Comparison of ENCODE assay signal across 18 cellular contexts in the genomic region with DNA sequence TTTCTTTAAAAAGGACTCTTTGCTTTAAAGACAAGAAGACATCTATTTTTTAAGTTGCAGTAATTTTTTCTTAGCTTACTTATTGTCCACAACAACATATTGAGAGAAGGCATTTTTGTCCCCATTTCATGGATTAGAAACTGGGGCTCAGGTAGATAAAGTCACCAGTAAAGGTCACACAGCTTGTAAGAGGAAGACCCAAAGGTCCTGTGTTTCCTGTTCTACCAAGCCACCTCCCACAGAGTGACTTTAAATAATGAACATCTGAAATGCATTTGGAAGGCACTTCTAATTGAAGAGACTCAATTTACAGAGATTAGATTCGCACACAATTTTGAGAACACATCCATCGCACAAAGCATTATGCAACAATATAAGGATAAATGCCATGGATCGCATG. TPM values are rescaled to one million over a fixed set of nuclear protein-coding genes. Genes with fewer than 3 reads are reported as not detected.
DNase-seq lines count a peak whose midpoint lies in the region; ATAC-seq and FAIRE-seq lines count a peak whose summit lies in the region.
"Had no signal": no experiment of that assay in that cellular context is flagged by ENCODE, and none has a peak within 500 bp of the region (broad histone marks: within the 10 kb centered on the region; RNA-seq: fewer than 3 reads in every experiment).

No MANE protein-coding gene starts in this region.

- intact Hi-C loops in dendritic cell treated with granulocyte-macrophage colony-stimulating factor and Interleukin-4, amounts not matched to agents 40 ng/mL and 50 ng/mL, for 4 days (cut with micrococcal nuclease): no loop called here

- 85 to 96% (median 95%) methylated on average over 3 of the region's 3 CpGs for WGBS in small intestine, 3 donors

- H3K27me3 ChIP-seq in CD8-positive, alpha-beta memory T cell (ENCODE audit: insufficient read depth, low read length, poor library complexity, severe bottlenecking): no peaks in the 10 kb centered on the region
- H3K27me3 ChIP-seq in small intestine (ENCODE audit: control insufficient read depth in 2 of 2, insufficient read depth in 2 of 2, low read length in 2 of 2): no peaks in the 10 kb centered on the region
- H3K27me3 ChIP-seq in effector memory CD4-positive, alpha-beta T cell (replicated peaks; ENCODE audit: control insufficient read depth, insufficient read depth, low read length, poor library complexity, severe bottlenecking): no peaks in the 10 kb centered on the region

- DNase-seq in T-helper 1 cell: no peak
- DNase-seq in CD8-positive, alpha-beta memory T cell: no peak
- DNase-seq in SK-N-MC (ENCODE audit: low read depth, low spot score): no peak
- DNase-seq in small intestine: no peak
- no peak for DNase-seq in left lobe of liver (ENCODE audit: low spot score)
- no peak for DNase-seq in effector memory CD4-positive, alpha-beta T cell
- DNase-seq: C1 segment of cervical spinal cord, NCI-H1417 treated with DMSO at 0.1 percent for 48 hours, NCI-H1930, NCI-H510A treated with DMSO at 0.1 percent for 48 hours, OCI-M1, SHP77 treated with DMSO at 0.1 percent for 48 hours had no signal

- H3K4me3 Mint-ChIP-seq in T-helper 1 cell treated with Interleukin-12 subunit alpha and Interleukin-12 subunit beta and Interleukin-4 antibody, amounts not matched to agents 30 μg/mL and 1 μg/mL, for 36 hours: peak overlapping the region; percentile 45
- H3K4me3 Mint-ChIP-seq in CD8-positive, alpha-beta memory T cell: peak overlapping the region in 3 of 7 donors; percentile 4 to 9 (median 6)
- no peak overlapping the region for H3K4me3 Mint-ChIP-seq in dendritic cell treated with granulocyte-macrophage colony-stimulating factor and Interleukin-4, amounts not matched to agents 40 ng/mL and 50 ng/mL, for 4 days
- H3K4me3 Mint-ChIP-seq: GM23338 had no signal

- H3K27me3 Mint-ChIP-seq in T-helper 1 cell treated with Interleukin-12 subunit alpha and Interleukin-12 subunit beta and Interleukin-4 antibody, amounts not matched to agents 30 μg/mL and 1 μg/mL, for 36 hours (ENCODE audit: low read depth): no peaks in the 10 kb centered on the region
- no peaks in the 10 kb centered on the region for H3K27me3 Mint-ChIP-seq in CD8-positive, alpha-beta memory T cell
- H3K27me3 Mint-ChIP-seq in dendritic cell treated with granulocyte-macrophage colony-stimulating factor and Interleukin-4, amounts not matched to agents 40 ng/mL and 50 ng/mL, for 4 days: peaks cover 24% of the 10 kb centered on the region

- no peak for ATAC-seq in left lobe of liver
- ATAC-seq: A549, GM23338, HCT116 had no signal

- no peak for FAIRE-seq in small intestine (lab: Jason Lieb, UNC)
- FAIRE-seq: A549 had no signal

- H3K4me3 ChIP-seq in CD8-positive, alpha-beta memory T cell (ENCODE audit: low read length): no peak overlapping the region
- no peak overlapping the region for H3K4me3 ChIP-seq in SK-N-MC
- no peak overlapping the region for H3K4me3 ChIP-seq in small intestine (ENCODE audit: low read depth in 1 of 2, low read length in 2 of 2)
- no peak overlapping the region for H3K4me3 ChIP-seq in effector memory CD4-positive, alpha-beta T cell (ENCODE audit: insufficient read depth, low read depth, low read length, poor library complexity, severe bottlenecking)
- H3K4me3 ChIP-seq: A549, GM23338 had no signal

- H3K27ac Mint-ChIP-seq in T-helper 1 cell treated with Interleukin-12 subunit alpha and Interleukin-12 subunit beta and Interleukin-4 antibody, amounts not matched to agents 30 μg/mL and 1 μg/mL, for 36 hours: peak overlapping the region; percentile 60
- peak overlapping the region in 5 of 8 donors; percentile 0 to 64 (median 6) for H3K27ac Mint-ChIP-seq in CD8-positive, alpha-beta memory T cell
- peak overlapping the region; percentile 29 for H3K27ac Mint-ChIP-seq in dendritic cell treated with granulocyte-macrophage colony-stimulating factor and Interleukin-4, amounts not matched to agents 40 ng/mL and 50 ng/mL, for 4 days
- H3K27ac Mint-ChIP-seq: GM23338 had no signal

- POLR2A ChIA-PET in CD8-positive, alpha-beta memory T cell (lab: Charles Lee): no interaction called here

- H3K27ac ChIP-seq in CD8-positive, alpha-beta memory T cell (ENCODE audit: low read depth, low read length): no peak overlapping the region
- 0 out of 2 replicates have a peak overlapping the region, but pooled peaks have one; percentile 3 for H3K27ac ChIP-seq in SK-N-MC
- no peak overlapping the region for H3K27ac ChIP-seq in small intestine (ENCODE audit: low read depth in 1 of 2, low read length in 1 of 2)
- H3K27ac ChIP-seq in effector memory CD4-positive, alpha-beta T cell (ENCODE audit: insufficient read depth, low read length, poor library complexity, severe bottlenecking): no peak overlapping the region
- H3K27ac ChIP-seq: A549 had no signal

- no peaks in the 10 kb centered on the region for H3K36me3 ChIP-seq in CD8-positive, alpha-beta memory T cell (ENCODE audit: insufficient read depth, low read length)
- H3K36me3 ChIP-seq in SK-N-MC (ENCODE audit: insufficient read depth, low read length) (no peaks in the 10 kb centered on the region), small intestine (ENCODE audit: control insufficient read depth in 2 of 2, insufficient read depth in 2 of 2, low read length in 2 of 2) (no peaks in the 10 kb centered on the region)
- H3K36me3 ChIP-seq in effector memory CD4-positive, alpha-beta T cell (ENCODE audit: control insufficient read depth, insufficient read depth, low read length): no peaks in the 10 kb centered on the region

- no peaks in the 10 kb centered on the region for H3K9me3 ChIP-seq in CD8-positive, alpha-beta memory T cell (ENCODE audit: low read length)
- H3K9me3 ChIP-seq in SK-N-MC (ENCODE audit: low read depth, low read length): no peaks in the 10 kb centered on the region
- no peaks in the 10 kb centered on the region for H3K9me3 ChIP-seq in small intestine (ENCODE audit: control insufficient read depth, low read depth)
- H3K9me3 ChIP-seq in effector memory CD4-positive, alpha-beta T cell (ENCODE audit: control insufficient read depth, low read length): no peaks in the 10 kb centered on the region
- H3K9me3 ChIP-seq: A549 had no signal

- no peaks in the 10 kb centered on the region for H3K4me1 ChIP-seq in CD8-positive, alpha-beta memory T cell (ENCODE audit: insufficient read depth, low read length)
- peaks cover 0 to 3% of the 10 kb centered on the region in 2 donors for H3K4me1 ChIP-seq in small intestine (ENCODE audit: control insufficient read depth in 2 of 2, insufficient read depth in 1 of 2, low read depth in 1 of 2, low read length in 1 of 2)
- H3K4me1 ChIP-seq in effector memory CD4-positive, alpha-beta T cell (ENCODE audit: control insufficient read depth, insufficient read depth, low read length, poor library complexity, severe bottlenecking): no peaks in the 10 kb centered on the region
- H3K4me1 ChIP-seq: A549 had no signal

- no peak overlapping the region for H3K9ac ChIP-seq in SK-N-MC (ENCODE audit: insufficient read length)

- H3K36me3 Mint-ChIP-seq in T-helper 1 cell treated with Interleukin-12 subunit alpha and Interleukin-12 subunit beta and Interleukin-4 antibody, amounts not matched to agents 30 μg/mL and 1 μg/mL, for 36 hours (ENCODE audit: low read depth): no peaks in the 10 kb centered on the region
- no peaks in the 10 kb centered on the region for H3K36me3 Mint-ChIP-seq in CD8-positive, alpha-beta memory T cell
- H3K36me3 Mint-ChIP-seq in dendritic cell treated with granulocyte-macrophage colony-stimulating factor and Interleukin-4, amounts not matched to agents 40 ng/mL and 50 ng/mL, for 4 days (ENCODE audit: low read depth): no peaks in the 10 kb centered on the region

- no peaks in the 10 kb centered on the region for H3K9me3 Mint-ChIP-seq in T-helper 1 cell treated with Interleukin-12 subunit alpha and Interleukin-12 subunit beta and Interleukin-4 antibody, amounts not matched to agents 30 μg/mL and 1 μg/mL, for 36 hours
- no peaks in the 10 kb centered on the region for H3K9me3 Mint-ChIP-seq in CD8-positive, alpha-beta memory T cell
- no peaks in the 10 kb centered on the region for H3K9me3 Mint-ChIP-seq in dendritic cell treated with granulocyte-macrophage colony-stimulating factor and Interleukin-4, amounts not matched to agents 40 ng/mL and 50 ng/mL, for 4 days
- H3K9me3 Mint-ChIP-seq: GM23338 had no signal

- CTCF ChIA-PET in CD8-positive, alpha-beta memory T cell (lab: Charles Lee): interaction anchor here (0.9 to 4.0 kb wide), 7 partner anchors 9 to 332 kb away, joined by 3 to 21 read pairs (median 6); no protein-coding TSS in a partner anchor

- peaks cover 26% of the 10 kb centered on the region for H3K4me1 Mint-ChIP-seq in T-helper 1 cell treated with Interleukin-12 subunit alpha and Interleukin-12 subunit beta and Interleukin-4 antibody, amounts not matched to agents 30 μg/mL and 1 μg/mL, for 36 hours (ENCODE audit: low read depth)
- H3K4me1 Mint-ChIP-seq in CD8-positive, alpha-beta memory T cell: peaks cover 16 to 27% (median 25%) of the 10 kb centered on the region in 3 donors
- peaks cover 37% of the 10 kb centered on the region for H3K4me1 Mint-ChIP-seq in dendritic cell treated with granulocyte-macrophage colony-stimulating factor and Interleukin-4, amounts not matched to agents 40 ng/mL and 50 ng/mL, for 4 days (ENCODE audit: low read depth)

RNA-seq across cellular contexts. Expression of a gene that starts 27.4 kb away (rescaled TPM):
- 100 to 1,000 TPM; 353 to 364 TPM for total RNA-seq in CD8-positive, alpha-beta memory T cell
- 440 TPM for polyA plus RNA-seq in CD8-positive, alpha-beta memory T cell
- 10 to 100 TPM in 1 of 3 donors, 1 to 10 TPM in 2; 3.9 to 14.9 (median 6.3) TPM for polyA plus RNA-seq in small intestine
- 0.43 TPM for total RNA-seq in left lobe of liver
- total RNA-seq: GM23338, RPMI7951 had no signal
- polyA plus RNA-seq: A549, GM23338 had no signal

RNA-seq across cellular contexts. Expression of a gene that starts 59.3 kb away (rescaled TPM):
- total RNA-seq in CD8-positive, alpha-beta memory T cell: 1 to 10 TPM; 1.8 to 2.0 TPM
- polyA plus RNA-seq in CD8-positive, alpha-beta memory T cell: not detected
- polyA plus RNA-seq in small intestine: 1 to 10 TPM; 5.4 to 8.1 (median 5.8) TPM
- 0.48 TPM for total RNA-seq in left lobe of liver

Comparison
In these comparisons a context has a peak if more than half of its experiments do, and no peak if none do; other contexts are left out.
1. H3K27ac Mint-ChIP-seq: peak in every context shown above with its lines; median percentile 60 in T-helper 1 cell treated with Interleukin-12 subunit alpha and Interleukin-12 subunit beta and Interleukin-4 antibody, amounts not matched to agents 30 μg/mL and 1 μg/mL, for 36 hours; 29 in dendritic cell treated with granulocyte-macrophage colony-stimulating factor and Interleukin-4, amounts not matched to agents 40 ng/mL and 50 ng/mL, for 4 days; 6 in CD8-positive, alpha-beta memory T cell.
2. RNA of a gene that starts 27.4 kb away (total RNA-seq): 353 to 364 TPM in CD8-positive, alpha-beta memory T cell; 0.43 TPM in left lobe of liver (single experiment); every median in the first group is over 100 times any median in the second.